In the genomic region with DNA sequence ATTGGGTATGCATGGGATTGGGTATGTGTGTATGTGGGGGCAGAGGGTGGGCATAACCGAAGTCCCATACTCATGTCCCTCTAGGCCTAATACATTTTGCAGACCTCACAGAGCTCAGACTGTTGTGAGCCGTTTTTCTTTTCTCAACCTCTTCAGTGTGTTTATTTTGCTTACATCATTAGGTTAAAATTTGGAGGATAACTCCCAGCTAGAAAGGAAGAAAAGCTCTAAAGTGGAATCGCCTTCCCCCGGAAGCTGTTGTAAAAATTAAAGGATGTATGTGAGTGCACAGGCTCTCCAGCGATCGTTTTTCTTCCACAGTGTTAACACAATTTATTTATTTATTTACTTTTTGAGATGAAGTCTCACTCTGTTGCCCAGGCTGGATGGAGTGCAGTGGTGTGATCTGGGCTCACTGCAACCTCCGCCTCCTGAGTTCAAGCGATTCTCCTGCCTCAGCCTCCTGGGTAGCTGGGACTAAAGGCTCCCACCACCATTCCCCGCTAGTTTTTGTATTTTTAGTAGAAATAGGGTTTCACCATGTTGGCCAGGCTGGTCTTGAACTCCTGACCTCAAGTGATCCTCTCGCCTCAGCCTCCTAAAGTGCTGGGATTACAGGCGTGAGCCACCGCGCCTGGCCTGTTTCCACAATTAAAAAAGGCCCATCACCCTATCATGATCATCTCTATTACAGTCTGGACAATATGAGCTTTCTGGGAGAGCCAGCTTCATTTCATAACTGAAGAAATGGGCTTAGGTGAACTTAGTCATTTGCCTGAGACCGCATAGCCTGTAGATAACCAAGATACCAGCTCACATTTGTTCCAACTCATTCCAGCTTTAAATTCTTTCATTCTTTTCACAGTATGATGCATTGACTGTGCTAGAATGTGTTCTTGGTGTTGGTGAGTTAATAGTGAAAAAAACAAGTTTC, we compare ENCODE assay signal across 3 cellular contexts.
TF ChIP-seq lines count a peak whose summit lies in the region.

No MANE protein-coding gene starts in this region.

TF ChIP-seq in SK-N-SH, 30 proteins besides CTCF, POLR2A, EP300 and RAD21:
- TF ChIP-seq, protein P1, sequence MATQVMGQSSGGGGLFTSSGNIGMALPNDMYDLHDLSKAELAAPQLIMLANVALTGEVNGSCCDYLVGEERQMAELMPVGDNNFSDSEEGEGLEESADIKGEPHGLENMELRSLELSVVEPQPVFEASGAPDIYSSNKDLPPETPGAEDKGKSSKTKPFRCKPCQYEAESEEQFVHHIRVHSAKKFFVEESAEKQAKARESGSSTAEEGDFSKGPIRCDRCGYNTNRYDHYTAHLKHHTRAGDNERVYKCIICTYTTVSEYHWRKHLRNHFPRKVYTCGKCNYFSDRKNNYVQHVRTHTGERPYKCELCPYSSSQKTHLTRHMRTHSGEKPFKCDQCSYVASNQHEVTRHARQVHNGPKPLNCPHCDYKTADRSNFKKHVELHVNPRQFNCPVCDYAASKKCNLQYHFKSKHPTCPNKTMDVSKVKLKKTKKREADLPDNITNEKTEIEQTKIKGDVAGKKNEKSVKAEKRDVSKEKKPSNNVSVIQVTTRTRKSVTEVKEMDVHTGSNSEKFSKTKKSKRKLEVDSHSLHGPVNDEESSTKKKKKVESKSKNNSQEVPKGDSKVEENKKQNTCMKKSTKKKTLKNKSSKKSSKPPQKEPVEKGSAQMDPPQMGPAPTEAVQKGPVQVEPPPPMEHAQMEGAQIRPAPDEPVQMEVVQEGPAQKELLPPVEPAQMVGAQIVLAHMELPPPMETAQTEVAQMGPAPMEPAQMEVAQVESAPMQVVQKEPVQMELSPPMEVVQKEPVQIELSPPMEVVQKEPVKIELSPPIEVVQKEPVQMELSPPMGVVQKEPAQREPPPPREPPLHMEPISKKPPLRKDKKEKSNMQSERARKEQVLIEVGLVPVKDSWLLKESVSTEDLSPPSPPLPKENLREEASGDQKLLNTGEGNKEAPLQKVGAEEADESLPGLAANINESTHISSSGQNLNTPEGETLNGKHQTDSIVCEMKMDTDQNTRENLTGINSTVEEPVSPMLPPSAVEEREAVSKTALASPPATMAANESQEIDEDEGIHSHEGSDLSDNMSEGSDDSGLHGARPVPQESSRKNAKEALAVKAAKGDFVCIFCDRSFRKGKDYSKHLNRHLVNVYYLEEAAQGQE (IDR thresholded peaks at IDR 0.05; ENCODE audit: low read depth, low read length): no peak
- TF ChIP-seq RCOR1 (IDR thresholded peaks at IDR 0.05; ENCODE audit: low read length): no peak

TF ChIP-seq in SK-N-SH treated with all-trans-retinoic acid at 6 μM for 48 hours, 23 proteins besides CTCF, POLR2A, EP300 and RAD21:
- no peak for TF ChIP-seq ZFP30 (CRISPR knock-in tag; IDR thresholded peaks at IDR 0.05)
- TF ChIP-seq, protein P2, sequence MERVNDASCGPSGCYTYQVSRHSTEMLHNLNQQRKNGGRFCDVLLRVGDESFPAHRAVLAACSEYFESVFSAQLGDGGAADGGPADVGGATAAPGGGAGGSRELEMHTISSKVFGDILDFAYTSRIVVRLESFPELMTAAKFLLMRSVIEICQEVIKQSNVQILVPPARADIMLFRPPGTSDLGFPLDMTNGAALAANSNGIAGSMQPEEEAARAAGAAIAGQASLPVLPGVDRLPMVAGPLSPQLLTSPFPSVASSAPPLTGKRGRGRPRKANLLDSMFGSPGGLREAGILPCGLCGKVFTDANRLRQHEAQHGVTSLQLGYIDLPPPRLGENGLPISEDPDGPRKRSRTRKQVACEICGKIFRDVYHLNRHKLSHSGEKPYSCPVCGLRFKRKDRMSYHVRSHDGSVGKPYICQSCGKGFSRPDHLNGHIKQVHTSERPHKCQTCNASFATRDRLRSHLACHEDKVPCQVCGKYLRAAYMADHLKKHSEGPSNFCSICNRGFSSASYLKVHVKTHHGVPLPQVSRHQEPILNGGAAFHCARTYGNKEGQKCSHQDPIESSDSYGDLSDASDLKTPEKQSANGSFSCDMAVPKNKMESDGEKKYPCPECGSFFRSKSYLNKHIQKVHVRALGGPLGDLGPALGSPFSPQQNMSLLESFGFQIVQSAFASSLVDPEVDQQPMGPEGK (CRISPR knock-in tag; IDR thresholded peaks at IDR 0.05; ENCODE audit: borderline replicate concordance): no peak
- TF ChIP-seq, protein P3, sequence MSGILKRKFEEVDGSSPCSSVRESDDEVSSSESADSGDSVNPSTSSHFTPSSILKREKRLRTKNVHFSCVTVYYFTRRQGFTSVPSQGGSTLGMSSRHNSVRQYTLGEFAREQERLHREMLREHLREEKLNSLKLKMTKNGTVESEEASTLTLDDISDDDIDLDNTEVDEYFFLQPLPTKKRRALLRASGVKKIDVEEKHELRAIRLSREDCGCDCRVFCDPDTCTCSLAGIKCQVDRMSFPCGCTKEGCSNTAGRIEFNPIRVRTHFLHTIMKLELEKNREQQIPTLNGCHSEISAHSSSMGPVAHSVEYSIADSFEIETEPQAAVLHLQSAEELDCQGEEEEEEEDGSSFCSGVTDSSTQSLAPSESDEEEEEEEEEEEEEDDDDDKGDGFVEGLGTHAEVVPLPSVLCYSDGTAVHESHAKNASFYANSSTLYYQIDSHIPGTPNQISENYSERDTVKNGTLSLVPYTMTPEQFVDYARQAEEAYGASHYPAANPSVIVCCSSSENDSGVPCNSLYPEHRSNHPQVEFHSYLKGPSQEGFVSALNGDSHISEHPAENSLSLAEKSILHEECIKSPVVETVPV (CRISPR knock-in tag; IDR thresholded peaks at IDR 0.05): no peak
- no peak for TF ChIP-seq ARNTL (CRISPR knock-in tag; IDR thresholded peaks at IDR 0.05; ENCODE audit: borderline replicate concordance, low read depth)
- no peak for TF ChIP-seq RARB (CRISPR knock-in tag; IDR thresholded peaks at IDR 0.05)

TF ChIP-seq in H1, 55 proteins besides CTCF, POLR2A, EP300 and RAD21:
- TF ChIP-seq POLR2AphosphoS5 (IDR thresholded peaks at IDR 0.05; ENCODE audit: low read depth, low read length): peak; percentile 20; the same call in 1 of the 2 replicates
- no peak for TF ChIP-seq YY1 (IDR thresholded peaks at IDR 0.05; ENCODE audit: low read depth, low read length)
- no peak for TF ChIP-seq EGR1 (IDR thresholded peaks at IDR 0.05; ENCODE audit: borderline replicate concordance, low read depth, low read length)
- TF ChIP-seq CBX8 (IDR thresholded peaks at IDR 0.05; ENCODE audit: borderline replicate concordance, low read depth, low read length): no peak
